23 cellular contexts compared by ENCODE assay signal in genomic region chr15:100997442-100997841, GRCh38.
DNase-seq lines count a peak whose midpoint lies in the region; ATAC-seq and TF ChIP-seq lines count a peak whose summit lies in the region.
"Had no signal": no experiment of that assay in that cellular context is flagged by ENCODE, and none has a peak within 500 bp of the region (broad histone marks: within the 10 kb centered on the region; RNA-seq: fewer than 3 reads in every experiment).

No MANE protein-coding gene starts in this region.

- H3K4me1 Mint-ChIP-seq in stimulated activated naive CD8-positive, alpha-beta T cell treated with anti-CD3 and anti-CD28 coated beads, Interleukin-15, amount 100 ng/mL, for 72 hours = no peaks in the 10 kb centered on the region
- no peaks in the 10 kb centered on the region for H3K4me1 Mint-ChIP-seq in activated T-cell treated with anti-CD3 and anti-CD28 coated beads, Interleukin-2, amount 50 U/mL, for 24 hours (ENCODE audit: low read depth)

- no peaks in the 10 kb centered on the region for H3K9me3 Mint-ChIP-seq in stimulated activated naive CD8-positive, alpha-beta T cell treated with anti-CD3 and anti-CD28 coated beads, Interleukin-15, amount 100 ng/mL, for 72 hours
- no peaks in the 10 kb centered on the region for H3K9me3 Mint-ChIP-seq in activated T-cell treated with anti-CD3 and anti-CD28 coated beads, Interleukin-2, amount 50 U/mL, for 24 hours
- H3K9me3 Mint-ChIP-seq: CD8-positive, alpha-beta T cell; naive thymus-derived CD4-positive, alpha-beta T cell had no signal

- no peak overlapping the region for H3K4me3 Mint-ChIP-seq in stimulated activated naive CD8-positive, alpha-beta T cell treated with anti-CD3 and anti-CD28 coated beads, Interleukin-15, amount 100 ng/mL, for 72 hours
- no peak overlapping the region for H3K4me3 Mint-ChIP-seq in activated T-cell treated with anti-CD3 and anti-CD28 coated beads, Interleukin-2, amount 50 U/mL, for 24 hours
- H3K4me3 Mint-ChIP-seq: CD8-positive, alpha-beta T cell; naive thymus-derived CD4-positive, alpha-beta T cell; T-helper 17 cell had no signal

- ATAC-seq in stimulated activated naive CD8-positive, alpha-beta T cell treated with anti-CD3 and anti-CD28 coated beads, Interleukin-15, amount 100 ng/mL, for 72 hours = no peak
- ATAC-seq: CD8-positive, alpha-beta T cell; gastroesophageal sphincter; naive thymus-derived CD4-positive, alpha-beta T cell; T-helper 17 cell had no signal

- no peak overlapping the region for H3K4me3 ChIP-seq in AG10803 (ENCODE audit: low read length)
- no peak overlapping the region for H3K4me3 ChIP-seq in SJSA1
- H3K4me3 ChIP-seq in H7 (ENCODE audit: insufficient read depth, low read depth, low read length) = no peak overlapping the region
- H3K4me3 ChIP-seq: cardiac muscle cell, gastroesophageal sphincter, PC-9, right atrium auricular region, SJCRH30 had no signal

- H3K27me3 ChIP-seq in SJSA1 (replicated peaks) = no peaks in the 10 kb centered on the region
- no peaks in the 10 kb centered on the region for H3K27me3 ChIP-seq in H7 (ENCODE audit: control insufficient read depth, insufficient read depth, low read length)
- H3K27me3 ChIP-seq: right atrium auricular region, SJCRH30 had no signal

- TF ChIP-seq CTCF in AG10803 (conservative IDR thresholded peaks at IDR 0.05; ENCODE audit: low read length) = no peak

- H3K36me3 ChIP-seq in SJSA1 (peaks cover 7% of the 10 kb centered on the region; the same call in 1 of the 2 replicates), H7 (replicated peaks; ENCODE audit: control insufficient read depth, insufficient read depth, low read length) (no peaks in the 10 kb centered on the region)
- H3K36me3 ChIP-seq: cardiac muscle cell, right atrium auricular region had no signal

- no peak overlapping the region for H3K27ac Mint-ChIP-seq in stimulated activated naive CD8-positive, alpha-beta T cell treated with anti-CD3 and anti-CD28 coated beads, Interleukin-15, amount 100 ng/mL, for 72 hours
- no peak overlapping the region for H3K27ac Mint-ChIP-seq in activated T-cell treated with anti-CD3 and anti-CD28 coated beads, Interleukin-2, amount 50 U/mL, for 24 hours
- H3K27ac Mint-ChIP-seq: CD8-positive, alpha-beta T cell; naive thymus-derived CD4-positive, alpha-beta T cell; T-helper 17 cell had no signal

- H3K9me3 ChIP-seq in SJSA1 (replicated peaks) = no peaks in the 10 kb centered on the region
- H3K9me3 ChIP-seq: gastroesophageal sphincter, right atrium auricular region, SJCRH30 had no signal

- peaks cover 20% of the 10 kb centered on the region for H3K27me3 Mint-ChIP-seq in stimulated activated naive CD8-positive, alpha-beta T cell treated with anti-CD3 and anti-CD28 coated beads, Interleukin-15, amount 100 ng/mL, for 72 hours
- peaks cover 39% of the 10 kb centered on the region for H3K27me3 Mint-ChIP-seq in activated T-cell treated with anti-CD3 and anti-CD28 coated beads, Interleukin-2, amount 50 U/mL, for 24 hours

- peaks cover 36% of the 10 kb centered on the region for H3K4me1 ChIP-seq in SJSA1 (replicated peaks)
- H3K4me1 ChIP-seq: right atrium auricular region had no signal

- H3K27ac ChIP-seq in SJSA1 = peak overlapping the region; percentile 48
- H3K27ac ChIP-seq: cardiac muscle cell, gastroesophageal sphincter, PC-9, right atrium auricular region, SJCRH30 had no signal

- H3K36me3 Mint-ChIP-seq in activated T-cell treated with anti-CD3 and anti-CD28 coated beads, Interleukin-2, amount 50 U/mL, for 24 hours (ENCODE audit: low read depth) = no peaks in the 10 kb centered on the region
- H3K36me3 Mint-ChIP-seq: CD8-positive, alpha-beta T cell; naive thymus-derived CD4-positive, alpha-beta T cell had no signal

- DNase-seq in AG10803 (ENCODE audit: low read depth) (peak; percentile 59), HS-5 (ENCODE audit: low read depth) (peak; percentile 32), SJSA1 (ENCODE audit: low read depth in 1 of 2, low spot score in 2 of 2) (peak in 1 of 2 experiments; percentile 86), fibroblast of peridontal ligament (ENCODE audit: extremely low read depth) (peak; percentile 76), H7 (no peak)
- DNase-seq in stimulated activated naive CD8-positive, alpha-beta T cell treated with anti-CD3 and anti-CD28 coated beads, Interleukin-15, amount 100 ng/mL, for 72 hours = no peak
- no peak for DNase-seq in stimulated activated CD4-positive, alpha-beta T cell treated with anti-CD3 and anti-CD28 coated beads, Interleukin-4, amount 100 ng/mL, for 1 hour
- no peak for DNase-seq in activated T-cell treated with anti-CD3 and anti-CD28 coated beads, Interleukin-2, amount 50 U/mL, for 24 hours
- DNase-seq: activated CD8-positive, alpha-beta memory T cell treated with anti-CD3 and anti-CD28 coated beads, Interleukin-2, amount 50 U/mL, for 48 hours; activated effector memory CD4-positive, alpha-beta T cell treated with Interleukin-2 at 50 U/mL for 16 hours; amniotic stem cell; CD8-positive, alpha-beta T cell; dermis blood vessel endothelial cell; mesendoderm; naive thymus-derived CD4-positive, alpha-beta T cell; NCI-H1417; NCI-H774; PC-9; SJCRH30; T-helper 17 cell had no signal

Comparison
In these comparisons a context has a peak if more than half of its experiments do, and no peak if none do; other contexts are left out.
1. DNase-seq: peak in AG10803 (single experiment), HS-5 (single experiment) and fibroblast of peridontal ligament (single experiment); none in H7 (single experiment), stimulated activated naive CD8-positive, alpha-beta T cell treated with anti-CD3 and anti-CD28 coated beads, Interleukin-15, amount 100 ng/mL, for 72 hours (0 of 2), stimulated activated CD4-positive, alpha-beta T cell treated with anti-CD3 and anti-CD28 coated beads, Interleukin-4, amount 100 ng/mL, for 1 hour (single experiment) and activated T-cell treated with anti-CD3 and anti-CD28 coated beads, Interleukin-2, amount 50 U/mL, for 24 hours (single experiment).